In the genomic region with DNA sequence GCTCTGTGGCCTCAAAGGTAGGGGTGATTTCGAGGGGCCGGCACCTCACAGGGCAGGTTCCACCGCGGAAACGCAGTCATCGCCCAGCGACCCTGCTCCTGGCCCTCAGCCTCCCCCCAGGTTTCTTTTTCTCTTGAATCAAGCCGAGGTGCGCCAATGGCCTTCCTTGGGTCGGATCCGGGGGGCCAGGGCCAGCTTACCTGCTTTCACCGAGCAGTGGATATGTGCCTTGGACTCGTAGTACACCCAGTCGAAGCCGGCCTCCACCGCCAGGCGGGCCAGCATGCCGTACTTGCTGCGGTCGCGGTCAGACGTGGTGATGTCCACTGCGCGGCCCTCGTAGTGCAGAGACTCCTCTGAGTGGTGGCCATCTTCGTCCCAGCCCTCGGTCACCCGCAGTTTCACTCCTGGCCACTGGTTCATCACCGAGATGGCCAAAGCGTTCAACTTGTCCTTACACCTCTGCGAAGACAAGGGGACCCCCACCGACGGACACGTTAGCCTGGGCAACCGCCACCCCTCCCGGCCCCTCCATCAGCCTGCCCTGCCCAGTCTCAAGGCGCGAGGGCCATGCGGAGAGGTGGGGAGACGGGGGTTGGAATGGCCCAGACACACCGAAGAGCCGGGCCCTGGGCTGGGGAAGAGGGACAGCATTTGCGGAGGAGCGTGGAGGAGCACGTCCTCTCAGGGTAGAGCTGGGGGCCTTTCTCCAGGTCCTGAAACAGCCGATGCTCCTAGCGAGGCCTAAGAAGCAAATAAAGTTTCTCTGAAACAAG, we compare ENCODE assay signal across 1 cellular context.
TF ChIP-seq lines count a peak whose summit lies in the region.

No MANE protein-coding gene starts in this region.

TF ChIP-seq in SK-N-SH treated with all-trans-retinoic acid at 6 μM for 48 hours, 23 proteins besides CTCF, POLR2A, EP300 and RAD21 (continued from another document):
- TF ChIP-seq TOX (CRISPR knock-in tag; IDR thresholded peaks at IDR 0.05; ENCODE audit: borderline replicate concordance) (no peak), ZNF8 (CRISPR knock-in tag; IDR thresholded peaks at IDR 0.05) (no peak), PPARA (CRISPR knock-in tag; IDR thresholded peaks at IDR 0.05; ENCODE audit: borderline replicate concordance) (no peak), CSDC2 (CRISPR knock-in tag; IDR thresholded peaks at IDR 0.05) (no peak), ISL1 (CRISPR knock-in tag; IDR thresholded peaks at IDR 0.05) (no peak)
- TF ChIP-seq, protein P1, sequence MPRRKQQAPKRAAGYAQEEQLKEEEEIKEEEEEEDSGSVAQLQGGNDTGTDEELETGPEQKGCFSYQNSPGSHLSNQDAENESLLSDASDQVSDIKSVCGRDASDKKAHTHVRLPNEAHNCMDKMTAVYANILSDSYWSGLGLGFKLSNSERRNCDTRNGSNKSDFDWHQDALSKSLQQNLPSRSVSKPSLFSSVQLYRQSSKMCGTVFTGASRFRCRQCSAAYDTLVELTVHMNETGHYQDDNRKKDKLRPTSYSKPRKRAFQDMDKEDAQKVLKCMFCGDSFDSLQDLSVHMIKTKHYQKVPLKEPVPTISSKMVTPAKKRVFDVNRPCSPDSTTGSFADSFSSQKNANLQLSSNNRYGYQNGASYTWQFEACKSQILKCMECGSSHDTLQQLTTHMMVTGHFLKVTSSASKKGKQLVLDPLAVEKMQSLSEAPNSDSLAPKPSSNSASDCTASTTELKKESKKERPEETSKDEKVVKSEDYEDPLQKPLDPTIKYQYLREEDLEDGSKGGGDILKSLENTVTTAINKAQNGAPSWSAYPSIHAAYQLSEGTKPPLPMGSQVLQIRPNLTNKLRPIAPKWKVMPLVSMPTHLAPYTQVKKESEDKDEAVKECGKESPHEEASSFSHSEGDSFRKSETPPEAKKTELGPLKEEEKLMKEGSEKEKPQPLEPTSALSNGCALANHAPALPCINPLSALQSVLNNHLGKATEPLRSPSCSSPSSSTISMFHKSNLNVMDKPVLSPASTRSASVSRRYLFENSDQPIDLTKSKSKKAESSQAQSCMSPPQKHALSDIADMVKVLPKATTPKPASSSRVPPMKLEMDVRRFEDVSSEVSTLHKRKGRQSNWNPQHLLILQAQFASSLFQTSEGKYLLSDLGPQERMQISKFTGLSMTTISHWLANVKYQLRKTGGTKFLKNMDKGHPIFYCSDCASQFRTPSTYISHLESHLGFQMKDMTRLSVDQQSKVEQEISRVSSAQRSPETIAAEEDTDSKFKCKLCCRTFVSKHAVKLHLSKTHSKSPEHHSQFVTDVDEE (CRISPR knock-in tag; IDR thresholded peaks at IDR 0.05), result no peak
TF ChIP-seq in SK-N-SH treated with all-trans-retinoic acid at 6 μM for 48 hours: peak in this region for 0.
